Comparison of ENCODE assay signal across 19 cellular contexts in the genomic region with DNA sequence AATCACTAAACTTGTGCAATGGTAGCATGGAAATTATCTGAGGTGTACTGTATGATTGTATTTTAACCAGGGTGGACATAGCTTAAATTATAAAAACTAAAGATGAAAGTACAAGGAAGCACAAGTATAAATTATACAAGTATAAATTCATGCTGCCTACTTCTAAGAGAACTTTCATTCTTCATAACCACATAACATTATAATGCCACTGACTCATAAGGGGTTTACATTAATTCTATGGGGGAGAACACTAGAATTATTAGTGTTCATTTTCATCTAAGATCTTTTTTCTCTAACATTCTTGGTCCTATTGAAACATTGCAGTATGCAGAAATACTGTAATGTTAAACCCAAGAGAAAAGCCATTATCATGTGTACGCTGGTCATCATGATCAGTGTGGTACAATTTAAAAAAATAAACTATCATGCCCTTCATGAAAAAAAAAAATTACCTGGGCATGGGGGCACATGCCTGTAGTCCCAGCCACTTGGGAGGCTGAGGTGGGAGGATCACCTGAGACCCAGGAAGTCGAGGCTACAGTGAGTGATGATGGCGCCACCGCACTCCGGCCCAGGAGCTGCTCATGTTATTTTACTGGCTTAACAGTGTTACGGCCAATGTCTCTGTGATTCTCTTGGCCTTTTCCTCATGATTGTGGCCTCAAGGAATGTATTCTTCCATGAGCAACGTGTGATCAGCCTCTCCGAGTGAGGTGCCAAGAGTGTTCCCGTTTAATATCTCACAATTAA. TPM values are rescaled to one million over a fixed set of nuclear protein-coding genes. Genes with fewer than 3 reads are reported as not detected.
DNase-seq lines count a peak whose midpoint lies in the region; ATAC-seq and TF ChIP-seq lines count a peak whose summit lies in the region.
"Had no signal": no experiment of that assay in that cellular context is flagged by ENCODE, and none has a peak within 500 bp of the region (broad histone marks: within the 10 kb centered on the region; RNA-seq: fewer than 3 reads in every experiment).

No MANE protein-coding gene starts in this region.

- H3K4me3 Mint-ChIP-seq in GM23338 (no peak overlapping the region), chondrocyte (ENCODE audit: unreplicated experiment) (no peak overlapping the region), WTC11 (no peak overlapping the region)
- H3K4me3 Mint-ChIP-seq: CD4-positive, CD25-positive, alpha-beta regulatory T cell; CD8-positive, alpha-beta memory T cell had no signal

- H3K4ac ChIP-seq in IMR-90 (ENCODE audit: low read depth, low read length) = no peak overlapping the region

- no peak for ATAC-seq in GM23338
- peak; percentile 66 for ATAC-seq in IMR-90 (ENCODE audit: low read depth)
- no peak for ATAC-seq in WTC11
- no peak for ATAC-seq in GM19467 (IDR thresholded peaks at IDR 0.05; ENCODE audit: unreplicated experiment)

- no peaks in the 10 kb centered on the region for H3K36me3 ChIP-seq in GM23338 (ENCODE audit: insufficient read depth)
- H3K36me3 ChIP-seq in IMR-90 (ENCODE audit: control insufficient read depth, insufficient read depth, low read length) = no peaks in the 10 kb centered on the region
- H3K36me3 ChIP-seq: BE2C, HAP-1 had no signal

- H3K79me2 ChIP-seq in GM23338 (replicated peaks; ENCODE audit: insufficient read depth) = no peaks in the 10 kb centered on the region

- in situ Hi-C loops in IMR-90 (cut with MboI; ENCODE audit: low sequenced_read_pairs) (no loop called here), astrocyte of the spinal cord (cut with HindIII; ENCODE audit: low sequenced_read_pairs) (no loop called here)

- 100% methylated on average over 4 of the region's 9 CpGs; no CpG with 5 or more reads in 1 of the 2 experiments for WGBS in IMR-90 (ENCODE audit: extremely low coverage in 2 of 2, insufficient read length in 1 of 2), 2 experiments

- POLR2A ChIA-PET in IMR-90 (lab: Charles Lee; ENCODE audit: unreplicated experiment) (no interaction called here), WTC11 (lab: Charles Lee) (interaction anchor here (0.7 kb wide), 1 partner anchor 76 kb away, joined by 5 read pairs; no protein-coding TSS in a partner anchor)

- no peak overlapping the region for H3K27ac ChIP-seq in GM23338 (ENCODE audit: low read depth)
- no peak overlapping the region for H3K27ac ChIP-seq in IMR-90 (ENCODE audit: insufficient read depth, low read length)
- H3K27ac ChIP-seq: KMS-11 had no signal

- H3K18ac ChIP-seq in IMR-90 (ENCODE audit: low read depth, low read length) = no peak overlapping the region

- H3K4me1 ChIP-seq in GM23338 (ENCODE audit: insufficient read depth) (no peaks in the 10 kb centered on the region), IMR-90 (ENCODE audit: control insufficient read depth, insufficient read depth, low read length) (peaks cover 3% of the 10 kb centered on the region; the same call in 1 of the 2 replicates)
- H3K4me1 ChIP-seq: BE2C, HAP-1 had no signal

- dilution Hi-C loops in IMR-90 (cut with HindIII; ENCODE audit: low sequenced_read_pairs, unreplicated experiment) = no loop called here

- H2BK5ac ChIP-seq in IMR-90 (ENCODE audit: low read depth, low read length, poor library complexity, severe bottlenecking) = no peak overlapping the region

- no peak overlapping the region for H2BK15ac ChIP-seq in IMR-90 (ENCODE audit: low read depth, low read length)

- peaks cover 4% of the 10 kb centered on the region for H3K9me1 ChIP-seq in IMR-90 (ENCODE audit: insufficient read depth, low read length)

- CTCF ChIA-PET in IMR-90 (lab: Yijun Ruan, JAX) (no interaction called here), WTC11 (lab: Charles Lee) (interaction anchor here (1.6 kb wide), 1 partner anchor 17 kb away, joined by 8 read pairs; no protein-coding TSS in a partner anchor)

- no peak overlapping the region for H4K5ac ChIP-seq in IMR-90 (ENCODE audit: low read depth, low read length)

- H3K27me3 ChIP-seq in GM23338 (ENCODE audit: insufficient read depth) (no peaks in the 10 kb centered on the region), IMR-90 (ENCODE audit: control insufficient read depth, insufficient read depth, low read length) (no peaks in the 10 kb centered on the region; the same call in 1 of the 2 replicates)
- H3K27me3 ChIP-seq: BE2C had no signal

- H3K4me1 Mint-ChIP-seq in GM23338 (peaks cover 4% of the 10 kb centered on the region; the same call in 1 of the 3 replicates), chondrocyte (ENCODE audit: low read depth) (no peaks in the 10 kb centered on the region), WTC11 (peaks cover 13% of the 10 kb centered on the region)
- H3K4me1 Mint-ChIP-seq: CD4-positive, CD25-positive, alpha-beta regulatory T cell had no signal

- no peak overlapping the region for H3K9ac ChIP-seq in IMR-90 (ENCODE audit: low read depth, low read length)
- H3K9ac ChIP-seq: KMS-11 had no signal

- H3K14ac ChIP-seq in IMR-90 (replicated peaks; ENCODE audit: low read depth, low read length) = peak overlapping the region; percentile 76

- no peak for TF ChIP-seq CTCF in GM23338 (conservative IDR thresholded peaks at IDR 0.05; ENCODE audit: low read depth in 2 of 2)
- no peak for TF ChIP-seq CTCF in IMR-90 (conservative IDR thresholded peaks at IDR 0.05; ENCODE audit: low read depth, low read length)
- TF ChIP-seq CTCF in astrocyte of the spinal cord (IDR thresholded peaks at IDR 0.05; ENCODE audit: low read depth, low read length) = no peak
- TF ChIP-seq CTCF in chondrocyte (IDR thresholded peaks at IDR 0.05) = no peak
- TF ChIP-seq CTCF in WTC11 (IDR thresholded peaks at IDR 0.05) = no peak

- no peak overlapping the region for H3K56ac ChIP-seq in IMR-90 (ENCODE audit: extremely low read depth, insufficient read depth, low read length)

- no peak overlapping the region for H2BK120ac ChIP-seq in IMR-90 (ENCODE audit: low read depth, low read length)

- no peaks in the 10 kb centered on the region for H4K20me1 ChIP-seq in GM23338 (replicated peaks; ENCODE audit: insufficient read depth)
- no peaks in the 10 kb centered on the region for H4K20me1 ChIP-seq in IMR-90 (ENCODE audit: insufficient read depth, low read length)

- DNase-seq in GM23338 (ENCODE audit: low spot score) (no peak), IMR-90 (peak; percentile 66), astrocyte of the spinal cord (ENCODE audit: low read depth, low spot score) (peak; percentile 14), chondrocyte (ENCODE audit: low spot score) (no peak), WTC11 (ENCODE audit: low spot score) (no peak)
- DNase-seq in activated CD4-positive, alpha-beta T cell treated with anti-CD3 and anti-CD28 coated beads for 48 hours = no peak
- DNase-seq: ACHN; BE2C; C1 segment of cervical spinal cord; CD4-positive, CD25-positive, alpha-beta regulatory T cell; CD8-positive, alpha-beta memory T cell; COR-L47; DMS 273 treated with DMSO at 0.1 percent for 48 hours; DMS53; DND-41; GDM1 had no signal

- peak overlapping the region; percentile 78 for H2AK9ac ChIP-seq in IMR-90 (replicated peaks; ENCODE audit: low read depth, low read length, poor library complexity)

- H2BK20ac ChIP-seq in IMR-90 (ENCODE audit: low read depth, low read length) = peak overlapping the region; percentile 25; the same call in 1 of the 2 replicates

- peaks cover 5% of the 10 kb centered on the region; the same call in 2 of the 3 replicates for H3K9me3 Mint-ChIP-seq in GM23338
- H3K9me3 Mint-ChIP-seq in chondrocyte (ENCODE audit: low read depth) = no peaks in the 10 kb centered on the region
- H3K9me3 Mint-ChIP-seq in WTC11 = peaks cover 8% of the 10 kb centered on the region; the same call in 1 of the 2 replicates
- H3K9me3 Mint-ChIP-seq: CD4-positive, CD25-positive, alpha-beta regulatory T cell; CD8-positive, alpha-beta memory T cell had no signal

- H2AFZ ChIP-seq in GM23338 (peak overlapping the region; percentile 32; the same call in 1 of the 2 replicates), IMR-90 (replicated peaks; ENCODE audit: low read length, poor library complexity) (peak overlapping the region; percentile 4)

- H4K8ac ChIP-seq in IMR-90 (ENCODE audit: low read depth in 2 of 2, low read length in 2 of 2) = no peak overlapping the region; a peak in 1 of 4 replicates

- H4K91ac ChIP-seq in IMR-90 (ENCODE audit: insufficient read depth, low read depth, low read length) = 0 out of 2 replicates have a peak overlapping the region, but pooled peaks have one; percentile 32

- no peaks in the 10 kb centered on the region for H3F3A ChIP-seq in GM23338 (replicated peaks; ENCODE audit: low read depth)

- no peaks in the 10 kb centered on the region; the same call in 1 of the 3 replicates for H3K36me3 Mint-ChIP-seq in GM23338 (ENCODE audit: low read depth)
- no peaks in the 10 kb centered on the region for H3K36me3 Mint-ChIP-seq in chondrocyte (ENCODE audit: low read depth)
- no peaks in the 10 kb centered on the region for H3K36me3 Mint-ChIP-seq in WTC11
- H3K36me3 Mint-ChIP-seq: CD4-positive, CD25-positive, alpha-beta regulatory T cell; CD8-positive, alpha-beta memory T cell had no signal

- H3K23ac ChIP-seq in IMR-90 (ENCODE audit: low read depth, low read length) = peak overlapping the region; percentile 42; the same call in 1 of the 2 replicates

- H3K27ac Mint-ChIP-seq in GM23338 = no peak overlapping the region
- no peak overlapping the region for H3K27ac Mint-ChIP-seq in chondrocyte (ENCODE audit: unreplicated experiment)
- no peak overlapping the region for H3K27ac Mint-ChIP-seq in WTC11
- H3K27ac Mint-ChIP-seq: CD4-positive, CD25-positive, alpha-beta regulatory T cell had no signal

- peak overlapping the region; percentile 33; the same call in 1 of the 2 replicates for H2AK5ac ChIP-seq in IMR-90 (ENCODE audit: low read depth, low read length)

- intact Hi-C loops in IMR-90 (cut with micrococcal nuclease) = no loop called here

- H3K9me3 ChIP-seq in IMR-90 (ENCODE audit: control insufficient read depth, insufficient read depth, low read length) = no peaks in the 10 kb centered on the region
- H3K9me3 ChIP-seq: BE2C, HAP-1 had no signal

- H3K4me2 ChIP-seq in GM23338 (no peak overlapping the region), IMR-90 (ENCODE audit: low read depth, low read length) (no peak overlapping the region)
- H3K4me2 ChIP-seq: KMS-11 had no signal

- H3K27me3 Mint-ChIP-seq in GM23338 (ENCODE audit: insufficient read depth, low read depth, poor library complexity) (peaks cover 6% of the 10 kb centered on the region), chondrocyte (ENCODE audit: low read depth) (no peaks in the 10 kb centered on the region), WTC11 (ENCODE audit: low read depth) (no peaks in the 10 kb centered on the region; the same call in 1 of the 2 replicates)

- BruUV-seq in IMR-90 (replicated peaks; lab: Mats Ljungman, UMichigan) = no TSS peak

- TF ChIP-seq RAD21 in IMR-90 (IDR thresholded peaks at IDR 0.05; ENCODE audit: low read length) = no peak

- H3K4me3 ChIP-seq in GM23338 (no peak overlapping the region), IMR-90 (ENCODE audit: insufficient read depth, low read depth, low read length) (no peak overlapping the region), astrocyte of the spinal cord (ENCODE audit: low read depth, low read length) (no peak overlapping the region)
- H3K4me3 ChIP-seq: HAP-1 had no signal

- no peaks in the 10 kb centered on the region for H3K79me1 ChIP-seq in IMR-90 (ENCODE audit: low read depth in 1 of 2, low read length in 2 of 2)

- TF ChIP-seq POLR2A in IMR-90 (IDR thresholded peaks at IDR 0.05; ENCODE audit: low read depth, low read length) = no peak

- H3K9me2 ChIP-seq in GM23338 (ENCODE audit: insufficient read depth) = no peaks in the 10 kb centered on the region

RNA-seq across cellular contexts. Expression of a gene that starts 25.9 kb away (rescaled TPM):
- total RNA-seq in GM23338 (2014; rRNA removed; shearing (Covaris generic)) = 404 and 423 TPM in 2 replicates
- polyA plus RNA-seq in GM23338 (2016; fragmentation: Nextera tagmentation; extraction: Ambion mirVana) (138 and 150 TPM in 2 replicates), IMR-90 (2012; rRNA removed) (135 and 138 TPM in 2 replicates)
- total RNA-seq in IMR-90 (2012; rRNA removed) (194 and 210 TPM in 2 replicates), chondrocyte (98.0 to 166 TPM (median 162 TPM) in 3 replicates), WTC11 (2021) (401 to 415 TPM (median 411 TPM) in 3 replicates)
- polyA plus RNA-seq in IMR-90 (2012; cell fraction: cytosol; rRNA removed) = 116 and 153 TPM in 2 replicates
- 77.9 and 122 TPM in 2 replicates for polyA plus RNA-seq in IMR-90 (2012; cell fraction: nucleus; rRNA removed; ENCODE audit: low replicate concordance)

RNA-seq across cellular contexts. Expression of a gene that starts 34.0 kb away (rescaled TPM):
- 24.9 and 31.6 TPM in 2 replicates for total RNA-seq in GM23338 (2014; rRNA removed; shearing (Covaris generic))
- polyA plus RNA-seq in GM23338 (2016; fragmentation: Nextera tagmentation; extraction: Ambion mirVana) (16.1 and 16.4 TPM in 2 replicates), IMR-90 (2012; rRNA removed) (8.8 and 12.7 TPM in 2 replicates)
- total RNA-seq in IMR-90 (2012; rRNA removed) (94.6 and 103 TPM in 2 replicates), chondrocyte (58.2 to 96.9 TPM (median 84.8 TPM) in 3 replicates), WTC11 (2021) (35.8 to 43.4 TPM (median 36.4 TPM) in 3 replicates)
- polyA plus RNA-seq in IMR-90 (2012; cell fraction: cytosol; rRNA removed) = 5.0 and 7.6 TPM in 2 replicates
- polyA plus RNA-seq in IMR-90 (2012; cell fraction: nucleus; rRNA removed; ENCODE audit: low replicate concordance) = 5.1 and 11.9 TPM in 2 replicates

Comparison
In these comparisons a context has a peak if more than half of its experiments do, and no peak if none do; other contexts are left out.
1. DNase-seq: peak in IMR-90 (single experiment) and astrocyte of the spinal cord (single experiment); none in GM23338 (single experiment), activated CD4-positive, alpha-beta T cell treated with anti-CD3 and anti-CD28 coated beads for 48 hours (single experiment), chondrocyte (single experiment) and WTC11 (single experiment).